ENCODE assay signal across 13 cellular contexts in the genomic region with DNA sequence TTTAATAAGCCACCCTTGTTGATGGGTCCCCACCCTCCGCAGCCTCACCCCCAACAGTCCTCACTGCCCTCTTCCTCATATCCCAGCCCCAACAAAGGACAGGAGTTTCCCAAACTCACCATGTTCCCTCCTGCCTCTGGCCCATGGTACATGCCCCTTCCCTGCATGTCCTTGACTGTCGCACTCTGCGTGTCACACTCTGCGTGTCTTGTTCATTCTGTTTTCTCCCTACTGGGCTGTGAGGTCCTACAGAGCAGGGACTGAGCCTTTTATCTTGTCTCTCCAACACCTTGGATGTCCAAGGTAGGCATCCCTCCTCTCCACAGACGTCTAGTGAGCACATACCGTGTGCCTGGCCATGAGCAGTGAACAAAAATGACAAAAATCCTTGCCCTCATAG.
DNase-seq lines count a peak whose midpoint lies in the region; ATAC-seq and TF ChIP-seq lines count a peak whose summit lies in the region.
"Had no signal": no experiment of that assay in that cellular context is flagged by ENCODE, and none has a peak within 500 bp of the region (broad histone marks: within the 10 kb centered on the region; RNA-seq: fewer than 3 reads in every experiment).

No MANE protein-coding gene starts in this region.

- 95 to 97% (median 95%) methylated on average over 6 of the region's 6 CpGs for WGBS in spleen, 5 donors

- no peaks in the 10 kb centered on the region for H3K27me3 Mint-ChIP-seq in CD8-positive, alpha-beta memory T cell
- no peaks in the 10 kb centered on the region for H3K27me3 Mint-ChIP-seq in dendritic cell treated with granulocyte-macrophage colony-stimulating factor and Interleukin-4, amounts not matched to agents 40 ng/mL and 50 ng/mL, for 4 days
- H3K27me3 Mint-ChIP-seq: memory B cell had no signal

- no peak for TF ChIP-seq POLR2A in spleen (IDR thresholded peaks at IDR 0.05)

- H3K4me1 Mint-ChIP-seq in CD8-positive, alpha-beta memory T cell: peaks cover 23 to 39% (median 28%) of the 10 kb centered on the region in 3 donors
- peaks cover 50% of the 10 kb centered on the region for H3K4me1 Mint-ChIP-seq in dendritic cell treated with granulocyte-macrophage colony-stimulating factor and Interleukin-4, amounts not matched to agents 40 ng/mL and 50 ng/mL, for 4 days (ENCODE audit: low read depth)

- H3K4me1 ChIP-seq in CD8-positive, alpha-beta memory T cell (ENCODE audit: insufficient read depth, low read length): peaks cover 22% of the 10 kb centered on the region
- H3K4me1 ChIP-seq in KMS-11 (ENCODE audit: low read depth, poor library complexity, severe bottlenecking) (peaks cover 65% of the 10 kb centered on the region), osteoblast (ENCODE audit: insufficient read depth, low read length) (peaks cover 44% of the 10 kb centered on the region), spleen (peaks cover 9 to 63% (median 40%) of the 10 kb centered on the region in 6 donors)

- TF ChIP-seq CTCF in KMS-11 (conservative IDR thresholded peaks at IDR 0.05; ENCODE audit: low read depth, low read length) (no peak), osteoblast (IDR thresholded peaks at IDR 0.05; ENCODE audit: extremely low read depth, low read depth, low read length) (no peak), spleen (IDR thresholded peaks at IDR 0.05 in 8 of 11, conservative IDR thresholded peaks at IDR 0.05 in 3 of 11) (no peak)

- H2AFZ ChIP-seq in KMS-11 (ENCODE audit: low read depth) (no peak overlapping the region), osteoblast (ENCODE audit: low read length) (no peak overlapping the region)

- no peaks in the 10 kb centered on the region for H3K9me3 Mint-ChIP-seq in CD8-positive, alpha-beta memory T cell
- H3K9me3 Mint-ChIP-seq in dendritic cell treated with granulocyte-macrophage colony-stimulating factor and Interleukin-4, amounts not matched to agents 40 ng/mL and 50 ng/mL, for 4 days: no peaks in the 10 kb centered on the region
- H3K9me3 Mint-ChIP-seq: memory B cell had no signal

- intact Hi-C loops in dendritic cell treated with granulocyte-macrophage colony-stimulating factor and Interleukin-4, amounts not matched to agents 40 ng/mL and 50 ng/mL, for 4 days (cut with micrococcal nuclease): no loop called here
- intact Hi-C loops in spleen (cut with DNase I; ENCODE audit: low total_unique reads): no loop called here

- peaks cover 0 to 21% (median 10%) of the 10 kb centered on the region in 3 donors for H3K36me3 Mint-ChIP-seq in CD8-positive, alpha-beta memory T cell
- H3K36me3 Mint-ChIP-seq in dendritic cell treated with granulocyte-macrophage colony-stimulating factor and Interleukin-4, amounts not matched to agents 40 ng/mL and 50 ng/mL, for 4 days (ENCODE audit: low read depth): peaks cover 50% of the 10 kb centered on the region

- ATAC-seq in HG03139 (IDR thresholded peaks at IDR 0.05; ENCODE audit: unreplicated experiment) (no peak), HG02610 (IDR thresholded peaks at IDR 0.05; ENCODE audit: unreplicated experiment) (no peak)
- ATAC-seq: psoas muscle had no signal

- H3K4me2 ChIP-seq in KMS-11 (no peak overlapping the region), osteoblast (ENCODE audit: insufficient read depth, low read length) (no peak overlapping the region)

- no peaks in the 10 kb centered on the region for H3K79me2 ChIP-seq in KMS-11 (ENCODE audit: insufficient read depth, low read depth)
- H3K79me2 ChIP-seq in osteoblast (ENCODE audit: insufficient read depth, low read length): no peaks in the 10 kb centered on the region

- H3K9me3 ChIP-seq in CD8-positive, alpha-beta memory T cell (ENCODE audit: low read length): no peaks in the 10 kb centered on the region
- H3K9me3 ChIP-seq in osteoblast (ENCODE audit: low read depth, low read length) (no peaks in the 10 kb centered on the region), spleen (no peaks in the 10 kb centered on the region)
- H3K9me3 ChIP-seq: ascending aorta; BLaER1 treated with 17β-estradiol and CSF1 and Interleukin-3, amounts not matched to agents 10 nM and 100 nM; psoas muscle had no signal

- POLR2A ChIA-PET in CD8-positive, alpha-beta memory T cell (lab: Charles Lee): no interaction called here

- H4K20me1 ChIP-seq in KMS-11 (ENCODE audit: insufficient read depth) (no peaks in the 10 kb centered on the region), osteoblast (ENCODE audit: insufficient read depth, low read length) (no peaks in the 10 kb centered on the region)
- H4K20me1 ChIP-seq: BLaER1 treated with 17β-estradiol and CSF1 and Interleukin-3, amounts not matched to agents 10 nM and 100 nM had no signal

- no peaks in the 10 kb centered on the region for H3K27me3 ChIP-seq in CD8-positive, alpha-beta memory T cell (ENCODE audit: insufficient read depth, low read length, poor library complexity, severe bottlenecking)
- no peaks in the 10 kb centered on the region for H3K27me3 ChIP-seq in KMS-11 (ENCODE audit: insufficient read depth, low read depth)
- H3K27me3 ChIP-seq in osteoblast (ENCODE audit: insufficient read depth, low read length): no peaks in the 10 kb centered on the region
- no peaks in the 10 kb centered on the region for H3K27me3 ChIP-seq in spleen (replicated peaks in 1 of 7)
- H3K27me3 ChIP-seq: ascending aorta; BLaER1 treated with 17β-estradiol and CSF1 and Interleukin-3, amounts not matched to agents 10 nM and 100 nM had no signal

- no peak for DNase-seq in CD8-positive, alpha-beta memory T cell
- DNase-seq in osteoblast (ENCODE audit: insufficient read length, low spot score, missing footprints) (no peak), spleen (no peak)
- no peak for DNase-seq in stimulated activated CD4-positive, alpha-beta T cell treated with anti-CD3 and anti-CD28 coated beads, Interleukin-15, amount 100 ng/mL, for 24 hours
- DNase-seq: NCI-H1048, psoas muscle had no signal

- H3K27ac ChIP-seq in CD8-positive, alpha-beta memory T cell (ENCODE audit: low read depth, low read length): peak overlapping the region; percentile 48
- H3K27ac ChIP-seq in KMS-11 (peak overlapping the region; percentile 72; the same call in 1 of the 2 replicates), osteoblast (ENCODE audit: low read depth, low read length) (peak overlapping the region; percentile 91), spleen (no peak overlapping the region)
- H3K27ac ChIP-seq: psoas muscle had no signal

- H3K27ac Mint-ChIP-seq in CD8-positive, alpha-beta memory T cell: no peak overlapping the region
- peak overlapping the region; percentile 34 for H3K27ac Mint-ChIP-seq in dendritic cell treated with granulocyte-macrophage colony-stimulating factor and Interleukin-4, amounts not matched to agents 40 ng/mL and 50 ng/mL, for 4 days
- H3K27ac Mint-ChIP-seq: memory B cell had no signal

- no peaks in the 10 kb centered on the region for H3K36me3 ChIP-seq in CD8-positive, alpha-beta memory T cell (ENCODE audit: insufficient read depth, low read length)
- H3K36me3 ChIP-seq in KMS-11 (ENCODE audit: insufficient read depth): no peaks in the 10 kb centered on the region
- no peaks in the 10 kb centered on the region for H3K36me3 ChIP-seq in osteoblast (ENCODE audit: insufficient read depth, low read length)
- H3K36me3 ChIP-seq in spleen: peaks cover 0 to 33% (median 0%) of the 10 kb centered on the region in 6 donors
- H3K36me3 ChIP-seq: ascending aorta had no signal

- CTCF ChIA-PET in CD8-positive, alpha-beta memory T cell (lab: Charles Lee): no interaction called here

- H3K4me3 ChIP-seq in CD8-positive, alpha-beta memory T cell (ENCODE audit: low read length): no peak overlapping the region
- H3K4me3 ChIP-seq in KMS-11 (IDR thresholded peaks at IDR 0.05; ENCODE audit: insufficient read depth, low read depth, low read length) (no peak overlapping the region), osteoblast (ENCODE audit: insufficient read depth, low read length) (no peak overlapping the region), spleen (no peak overlapping the region)
- H3K4me3 ChIP-seq: ascending aorta; BLaER1 treated with 17β-estradiol and CSF1 and Interleukin-3, amounts not matched to agents 10 nM and 100 nM; psoas muscle had no signal

- no peak overlapping the region for H3K9ac ChIP-seq in KMS-11
- H3K9ac ChIP-seq: BLaER1 treated with 17β-estradiol and CSF1 and Interleukin-3, amounts not matched to agents 10 nM and 100 nM had no signal

- H3K4me3 Mint-ChIP-seq in CD8-positive, alpha-beta memory T cell: no peak overlapping the region
- no peak overlapping the region for H3K4me3 Mint-ChIP-seq in dendritic cell treated with granulocyte-macrophage colony-stimulating factor and Interleukin-4, amounts not matched to agents 40 ng/mL and 50 ng/mL, for 4 days
- H3K4me3 Mint-ChIP-seq: memory B cell had no signal

Comparison
In these comparisons a context has a peak if more than half of its experiments do, and no peak if none do; other contexts are left out.
1. H3K27ac ChIP-seq: peak in CD8-positive, alpha-beta memory T cell (single experiment), KMS-11 (single experiment) and osteoblast (single experiment); none in spleen (0 of 8).